In genomic region chr1:219467524-219467923, GRCh38 we compare ENCODE assay signal across 22 cellular contexts.
DNase-seq lines count a peak whose midpoint lies in the region; ATAC-seq and TF ChIP-seq lines count a peak whose summit lies in the region.
"Had no signal": no experiment of that assay in that cellular context is flagged by ENCODE, and none has a peak within 500 bp of the region (broad histone marks: within the 10 kb centered on the region; RNA-seq: fewer than 3 reads in every experiment).

No MANE protein-coding gene starts in this region.

- no peak overlapping the region for H2BK5ac ChIP-seq in IMR-90 (ENCODE audit: low read depth, low read length, poor library complexity, severe bottlenecking)

- POLR2A ChIA-PET in IMR-90 (lab: Charles Lee; ENCODE audit: unreplicated experiment) = no interaction called here

- no peaks in the 10 kb centered on the region for H3K36me3 Mint-ChIP-seq in stimulated activated memory B cell treated with anti-CD40 and anti-IgM and Interleukin-4, amounts not matched to agents 10 μg/mL and 1 μg/mL and 100 μg/mL, for 72 hours
- H3K36me3 Mint-ChIP-seq: CD8-positive, alpha-beta T cell had no signal

- TF ChIP-seq POLR2A in IMR-90 (IDR thresholded peaks at IDR 0.05; ENCODE audit: low read depth, low read length) (no peak), gastrocnemius medialis (IDR thresholded peaks at IDR 0.05) (no peak), body of pancreas (IDR thresholded peaks at IDR 0.05) (no peak)

- no peak overlapping the region for H3K23ac ChIP-seq in IMR-90 (ENCODE audit: low read depth, low read length)

- dilution Hi-C loops in IMR-90 (cut with HindIII; ENCODE audit: low sequenced_read_pairs, unreplicated experiment) = no loop called here

- TF ChIP-seq RAD21 in IMR-90 (IDR thresholded peaks at IDR 0.05; ENCODE audit: low read length) = no peak

- no peaks in the 10 kb centered on the region for H4K20me1 ChIP-seq in IMR-90 (ENCODE audit: insufficient read depth, low read length)

- CTCF ChIA-PET in IMR-90 (lab: Yijun Ruan, JAX) = no interaction called here

- H3K27ac ChIP-seq in IMR-90 (ENCODE audit: insufficient read depth, low read length) (no peak overlapping the region), gastrocnemius medialis (no peak overlapping the region), body of pancreas (no peak overlapping the region)
- H3K27ac ChIP-seq: C4-2B had no signal

- H3K36me3 ChIP-seq in IMR-90 (ENCODE audit: control insufficient read depth, insufficient read depth, low read length) (no peaks in the 10 kb centered on the region), gastrocnemius medialis (no peaks in the 10 kb centered on the region), body of pancreas (replicated peaks in 1 of 2; ENCODE audit: insufficient read depth in 1 of 2, low read depth in 2 of 2) (no peaks in the 10 kb centered on the region)
- H3K36me3 ChIP-seq: MG63 had no signal

- H3K27ac Mint-ChIP-seq in stimulated activated memory B cell treated with anti-CD40 and anti-IgM and Interleukin-4, amounts not matched to agents 10 μg/mL and 1 μg/mL and 100 μg/mL, for 72 hours = peak overlapping the region; percentile 67
- H3K27ac Mint-ChIP-seq: B cell; CD8-positive, alpha-beta T cell had no signal

- H3K9me3 ChIP-seq in IMR-90 (ENCODE audit: control insufficient read depth, insufficient read depth, low read length) (no peaks in the 10 kb centered on the region), gastrocnemius medialis (no peaks in the 10 kb centered on the region), body of pancreas (no peaks in the 10 kb centered on the region)
- H3K9me3 ChIP-seq: MG63 had no signal

- H3K79me1 ChIP-seq in IMR-90 (ENCODE audit: low read depth in 1 of 2, low read length in 2 of 2) = no peaks in the 10 kb centered on the region

- no peak overlapping the region for H2BK120ac ChIP-seq in IMR-90 (ENCODE audit: low read depth, low read length)

- BruUV-seq in IMR-90 (replicated peaks; lab: Mats Ljungman, UMichigan) = no TSS peak

- H2AK5ac ChIP-seq in IMR-90 (ENCODE audit: low read depth, low read length) = no peak overlapping the region

- H3K18ac ChIP-seq in IMR-90 (ENCODE audit: low read depth, low read length) = no peak overlapping the region

- intact Hi-C loops in IMR-90 (cut with micrococcal nuclease) = no loop called here
- intact Hi-C loops in gastrocnemius medialis (cut with DNase I; ENCODE audit: low total_unique reads) = no loop called here
- intact Hi-C loops in body of pancreas (cut with DNase I) = no loop called here
- intact Hi-C loops in Right ventricle myocardium inferior (cut with DNase I) = no loop called here

- H4K8ac ChIP-seq in IMR-90 (ENCODE audit: low read depth in 2 of 2, low read length in 2 of 2) = no peak overlapping the region

- H3K9me3 Mint-ChIP-seq in stimulated activated memory B cell treated with anti-CD40 and anti-IgM and Interleukin-4, amounts not matched to agents 10 μg/mL and 1 μg/mL and 100 μg/mL, for 72 hours = no peaks in the 10 kb centered on the region
- H3K9me3 Mint-ChIP-seq: CD8-positive, alpha-beta T cell had no signal

- no peaks in the 10 kb centered on the region; the same call in 1 of the 2 replicates for H3K27me3 ChIP-seq in IMR-90 (ENCODE audit: control insufficient read depth, insufficient read depth, low read length)
- H3K27me3 ChIP-seq in gastrocnemius medialis = no peaks in the 10 kb centered on the region
- H3K27me3 ChIP-seq in body of pancreas = no peaks in the 10 kb centered on the region
- H3K27me3 ChIP-seq: MG63 had no signal

- WGBS in IMR-90 (ENCODE audit: extremely low coverage in 2 of 2, insufficient read length in 1 of 2), 2 experiments = no CpG with 5 or more reads among the region's 2 CpGs
- WGBS in body of pancreas, 2 donors = 74 to 78% methylated on average over 2 of the region's 2 CpGs

- ATAC-seq in IMR-90 (ENCODE audit: low read depth) (no peak), gastrocnemius medialis (no peak), body of pancreas (no peak), Right ventricle myocardium inferior (no peak)
- no peak for ATAC-seq in stimulated activated memory B cell treated with anti-CD40 and anti-IgM and Interleukin-4, amounts not matched to agents 10 μg/mL and 1 μg/mL and 100 μg/mL, for 72 hours
- ATAC-seq: CD8-positive, alpha-beta T cell; HCT116 had no signal

- no peak overlapping the region for H3K56ac ChIP-seq in IMR-90 (ENCODE audit: extremely low read depth, insufficient read depth, low read length)

- H3K4me1 ChIP-seq in IMR-90 (ENCODE audit: control insufficient read depth, insufficient read depth, low read length) (no peaks in the 10 kb centered on the region), gastrocnemius medialis (no peaks in the 10 kb centered on the region), body of pancreas (no peaks in the 10 kb centered on the region)

- in situ Hi-C loops in IMR-90 (cut with MboI; ENCODE audit: low sequenced_read_pairs) (no loop called here), gastrocnemius medialis (cut with MboI; ENCODE audit: low sequenced_read_pairs in 4 of 4) (no loop called here)

- no peak overlapping the region for H2BK20ac ChIP-seq in IMR-90 (ENCODE audit: low read depth, low read length)

- H3K4ac ChIP-seq in IMR-90 (ENCODE audit: low read depth, low read length) = no peak overlapping the region

- H3K14ac ChIP-seq in IMR-90 (replicated peaks; ENCODE audit: low read depth, low read length) = no peak overlapping the region

- no peak overlapping the region for H3K4me3 ChIP-seq in IMR-90 (ENCODE audit: insufficient read depth, low read depth, low read length)
- no peak overlapping the region for H3K4me3 ChIP-seq in fibroblast of mammary gland (ENCODE audit: control insufficient read depth, low read depth, low read length)
- no peak overlapping the region for H3K4me3 ChIP-seq in gastrocnemius medialis
- no peak overlapping the region for H3K4me3 ChIP-seq in body of pancreas
- H3K4me3 ChIP-seq: MG63 had no signal

- H3K4me1 Mint-ChIP-seq in stimulated activated memory B cell treated with anti-CD40 and anti-IgM and Interleukin-4, amounts not matched to agents 10 μg/mL and 1 μg/mL and 100 μg/mL, for 72 hours = peaks cover 19% of the 10 kb centered on the region

- DNase-seq in AG08395 (ENCODE audit: low spot score) (peak; percentile 24), IMR-90 (peak; percentile 4), fibroblast of mammary gland (ENCODE audit: low read depth) (peak; percentile 33), gastrocnemius medialis (no peak), body of pancreas (no peak), Right ventricle myocardium inferior (ENCODE audit: missing footprints) (no peak)
- DNase-seq: Calu3; CD8-positive, alpha-beta T cell; DMS79 treated with DMSO at 0.1 percent for 48 hours; GF-D8; KG1; MG63; NCI-H1105 treated with DMSO at 0.1 percent for 48 hours; NCI-H146; NCI-H1930; NCI-H2107; NCI-H524 treated with DMSO at 0.1 percent for 48 hours; NCI-H774 had no signal

- no peak overlapping the region for H4K91ac ChIP-seq in IMR-90 (ENCODE audit: insufficient read depth, low read depth, low read length)

- no peak overlapping the region for H2BK15ac ChIP-seq in IMR-90 (ENCODE audit: low read depth, low read length)

- no peak overlapping the region for H2AFZ ChIP-seq in IMR-90 (replicated peaks; ENCODE audit: low read length, poor library complexity)

- no peak overlapping the region for H3K9ac ChIP-seq in IMR-90 (ENCODE audit: low read depth, low read length)

- H3K27me3 Mint-ChIP-seq in stimulated activated memory B cell treated with anti-CD40 and anti-IgM and Interleukin-4, amounts not matched to agents 10 μg/mL and 1 μg/mL and 100 μg/mL, for 72 hours = peaks cover 6% of the 10 kb centered on the region
- H3K27me3 Mint-ChIP-seq: B cell had no signal

- no peak overlapping the region for H2AK9ac ChIP-seq in IMR-90 (replicated peaks; ENCODE audit: low read depth, low read length, poor library complexity)

- no peak overlapping the region for H4K5ac ChIP-seq in IMR-90 (ENCODE audit: low read depth, low read length)

- no peak overlapping the region for H3K4me3 Mint-ChIP-seq in stimulated activated memory B cell treated with anti-CD40 and anti-IgM and Interleukin-4, amounts not matched to agents 10 μg/mL and 1 μg/mL and 100 μg/mL, for 72 hours
- H3K4me3 Mint-ChIP-seq: B cell; CD8-positive, alpha-beta T cell had no signal

- no peaks in the 10 kb centered on the region for H3K9me1 ChIP-seq in IMR-90 (ENCODE audit: insufficient read depth, low read length)

- TF ChIP-seq CTCF in IMR-90 (conservative IDR thresholded peaks at IDR 0.05; ENCODE audit: low read depth, low read length) = no peak
- TF ChIP-seq CTCF in fibroblast of mammary gland (conservative IDR thresholded peaks at IDR 0.05; ENCODE audit: control insufficient read depth, insufficient read depth, low read depth, low read length) = no peak
- no peak for TF ChIP-seq CTCF in gastrocnemius medialis (IDR thresholded peaks at IDR 0.05 in 4 of 5, conservative IDR thresholded peaks at IDR 0.05 in 1 of 5)
- no peak for TF ChIP-seq CTCF in body of pancreas (IDR thresholded peaks at IDR 0.05)

- H3K4me2 ChIP-seq in IMR-90 (ENCODE audit: low read depth, low read length) = no peak overlapping the region

TF ChIP-seq in IMR-90, 13 proteins besides CTCF, POLR2A, EP300 and RAD21:
- no peak for TF ChIP-seq NFE2L2 (IDR thresholded peaks at IDR 0.05; ENCODE audit: low read depth, low read length)
- no peak for TF ChIP-seq CHD1 (IDR thresholded peaks at IDR 0.05; ENCODE audit: low read depth, low read length)
- no peak for TF ChIP-seq MAFK (IDR thresholded peaks at IDR 0.05; ENCODE audit: low read depth, low read length)

Comparison
In these comparisons a context has a peak if more than half of its experiments do, and no peak if none do; other contexts are left out.
1. DNase-seq: peak in AG08395 (single experiment), IMR-90 (single experiment) and fibroblast of mammary gland (single experiment); none in gastrocnemius medialis (0 of 2), body of pancreas (0 of 4) and Right ventricle myocardium inferior (single experiment).